Comparison of ENCODE assay signal across 12 cellular contexts in the genomic region with DNA sequence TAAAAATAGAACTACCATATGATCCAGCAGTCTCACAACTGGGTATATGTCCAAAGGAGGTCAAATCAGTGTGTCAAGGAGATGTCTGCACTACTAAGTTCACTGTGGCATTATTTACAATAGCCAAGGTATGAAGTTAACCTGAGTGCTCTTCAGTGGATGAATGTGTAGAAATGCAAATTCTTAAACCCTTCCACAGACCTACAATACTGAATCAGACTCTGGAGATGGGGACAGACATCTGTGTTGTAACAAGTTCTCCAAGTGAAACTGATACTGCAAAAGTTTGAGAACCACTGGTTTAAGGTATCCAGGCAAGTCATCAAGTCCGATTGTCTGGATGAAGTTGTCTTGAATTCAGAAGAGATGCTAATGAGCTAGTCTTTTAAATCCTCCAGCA.
"Had no signal": no experiment of that assay in that cellular context is flagged by ENCODE, and none has a peak within 500 bp of the region (broad histone marks: within the 10 kb centered on the region; RNA-seq: fewer than 3 reads in every experiment).

No MANE protein-coding gene starts in this region.

- H3K4me3 Mint-ChIP-seq: memory B cell had no signal

- H3K4me1 Mint-ChIP-seq: memory B cell had no signal

- H3K27ac Mint-ChIP-seq: memory B cell had no signal

- H3K27me3 ChIP-seq: body of pancreas, esophagus muscularis mucosa, thyroid gland had no signal

- H3K9me3 ChIP-seq: body of pancreas, esophagus muscularis mucosa, thyroid gland had no signal

- H3K36me3 ChIP-seq: esophagus muscularis mucosa, thyroid gland had no signal

- H3K36me3 Mint-ChIP-seq: memory B cell had no signal

- H3K4me3 ChIP-seq: body of pancreas, esophagus muscularis mucosa, thyroid gland had no signal

- DNase-seq: activated CD4-positive, alpha-beta T cell treated with anti-CD3 and anti-CD28 coated beads, Interleukin-2, amount 50 U/mL, for 4 hours; activated CD4-positive, CD25-positive, alpha-beta regulatory T cell treated with anti-CD3 and anti-CD28 coated beads, Interleukin-2, amount 50 U/mL, for 72 hours; body of pancreas; dermis blood vessel endothelial cell; effector memory CD4-positive, alpha-beta T cell; retina; stimulated activated CD4-positive, alpha-beta T cell treated with anti-CD3 and anti-CD28 coated beads, Interleukin-12 subunit alpha, Interleukin-12 subunit beta, amount 100 ng/mL, for 4 hours; stimulated activated CD4-positive, alpha-beta T cell treated with anti-CD3 and anti-CD28 coated beads, Interleukin-2, amount 100 ng/mL, for 24 hours; stimulated activated naive CD4-positive, alpha-beta T cell treated with Interleukin-2 at 50 U/mL for 16 hours; thyroid gland had no signal

- H3K27ac ChIP-seq: body of pancreas, esophagus muscularis mucosa, thyroid gland had no signal

- ATAC-seq: body of pancreas had no signal

- H3K9me3 Mint-ChIP-seq: memory B cell had no signal
